ENCODE assay signal across 8 cellular contexts in the genomic region with DNA sequence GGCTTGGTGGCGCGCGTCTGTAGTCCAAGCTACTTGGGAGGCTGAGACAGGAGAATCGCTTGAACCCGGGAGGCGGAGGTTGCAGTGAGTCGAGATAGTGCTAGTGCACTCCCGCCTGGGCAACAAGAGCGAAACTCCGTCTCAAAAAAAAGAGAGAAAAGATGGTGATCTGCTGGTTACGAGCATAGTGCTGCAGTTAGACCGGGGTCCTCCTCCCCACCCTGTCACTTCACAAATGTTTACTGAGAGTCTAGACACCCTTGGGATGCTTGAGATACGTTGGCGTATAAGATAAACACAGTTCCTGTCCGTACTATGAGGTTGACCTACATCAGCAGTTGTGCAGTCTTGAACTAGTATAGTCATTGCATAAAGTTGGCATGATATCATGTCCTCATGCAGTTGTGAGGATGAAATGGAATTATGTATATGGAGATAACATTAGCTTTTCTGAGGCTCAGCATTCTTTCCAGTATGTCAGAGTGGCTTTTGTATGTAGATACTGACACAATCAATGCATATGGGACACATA. TPM values are rescaled to one million over a fixed set of nuclear protein-coding genes. Genes with fewer than 3 reads are reported as not detected.
DNase-seq lines count a peak whose midpoint lies in the region; ATAC-seq and TF ChIP-seq lines count a peak whose summit lies in the region.

No MANE protein-coding gene starts in this region.

- no peak overlapping the region for H2BK5ac ChIP-seq in trophoblast cell (ENCODE audit: low read depth, low read length, poor library complexity)

- DNase-seq in GM06990 (ENCODE audit: extremely low read depth, insufficient read length) (no peak), SJCRH30 (no peak), esophagus squamous epithelium (lab: John Stamatoyannopoulos, UW) (no peak), trophoblast cell (peak in 1 of 2 donors; percentile 12), midbrain (lab: John Stamatoyannopoulos, UW) (no peak), NCI-H748 (lab: John Stamatoyannopoulos, UW; ENCODE audit: unreplicated experiment) (no peak), hippocampal formation (lab: John Stamatoyannopoulos, UW) (no peak), left colon (no peak)

- no peaks in the 10 kb centered on the region for H3K9me3 ChIP-seq in SJCRH30 (replicated peaks)
- H3K9me3 ChIP-seq in esophagus squamous epithelium = no peaks in the 10 kb centered on the region
- no peaks in the 10 kb centered on the region for H3K9me3 ChIP-seq in trophoblast cell (ENCODE audit: insufficient read depth, low read depth, low read length)

- H3K4ac ChIP-seq in trophoblast cell (ENCODE audit: low read depth, low read length) = peak overlapping the region; percentile 30

- intact Hi-C loops in esophagus squamous epithelium (cut with DNase I) (no loop called here), left colon (cut with DNase I, micrococcal nuclease) (no loop called here)

- H3K36me3 ChIP-seq in GM06990 (ENCODE audit: control insufficient read depth, insufficient read depth, low read length) (peaks cover 6% of the 10 kb centered on the region; the same call in 1 of the 2 replicates), SJCRH30 (peaks cover 4% of the 10 kb centered on the region; the same call in 1 of the 2 replicates), esophagus squamous epithelium (peaks cover 0 to 18% (median 9%) of the 10 kb centered on the region in 3 donors), trophoblast cell (ENCODE audit: control insufficient read depth in 1 of 2, insufficient read depth in 2 of 2, low read length in 2 of 2) (peaks cover 9 to 10% of the 10 kb centered on the region in 2 experiments)

- H2AK5ac ChIP-seq in trophoblast cell (ENCODE audit: low read length) = no peak overlapping the region

- H3K23ac ChIP-seq in trophoblast cell (ENCODE audit: low read length) = no peak overlapping the region

- H2BK120ac ChIP-seq in trophoblast cell (ENCODE audit: insufficient read depth, low read length, poor library complexity) = peak overlapping the region; percentile 40

- peak overlapping the region; percentile 87 for H4K12ac ChIP-seq in trophoblast cell (ENCODE audit: low read depth, low read length)

- no peak overlapping the region for H3K9ac ChIP-seq in trophoblast cell (ENCODE audit: low read length)

- H4K8ac ChIP-seq in trophoblast cell (ENCODE audit: low read depth, low read length) = peak overlapping the region; percentile 92

- WGBS in esophagus squamous epithelium, 2 donors = 15 to 26% methylated on average over 10 to 15 of the region's 15 CpGs
- WGBS in trophoblast cell (ENCODE audit: extremely low coverage, insufficient coverage, insufficient read length) = no CpG with 5 or more reads among the region's 15 CpGs

- H3K4me1 ChIP-seq in SJCRH30 (no peaks in the 10 kb centered on the region), esophagus squamous epithelium (peaks cover 15 to 38% (median 19%) of the 10 kb centered on the region in 3 donors), trophoblast cell (ENCODE audit: control insufficient read depth in 1 of 2, insufficient read depth in 2 of 2, low read length in 2 of 2) (peaks cover 5% of the 10 kb centered on the region in 2 experiments)

- H3K27ac ChIP-seq in SJCRH30 (no peak overlapping the region; the same call in 1 of the 2 replicates), esophagus squamous epithelium (peak overlapping the region; percentile 83 to 94 (median 92)), trophoblast cell (ENCODE audit: low read depth, low read length) (no peak overlapping the region)

- H4K91ac ChIP-seq in trophoblast cell (ENCODE audit: low read depth, low read length) = peak overlapping the region; percentile 72

- H3K27me3 ChIP-seq in GM06990 (replicated peaks; ENCODE audit: control insufficient read depth, insufficient read depth, low read length) (no peaks in the 10 kb centered on the region), SJCRH30 (no peaks in the 10 kb centered on the region), esophagus squamous epithelium (no peaks in the 10 kb centered on the region), trophoblast cell (ENCODE audit: insufficient read depth, low read length) (no peaks in the 10 kb centered on the region)

- TF ChIP-seq CTCF in GM06990 (IDR thresholded peaks at IDR 0.05; ENCODE audit: insufficient read depth, low read length, poor library complexity, severe bottlenecking) = no peak
- no peak for TF ChIP-seq CTCF in esophagus squamous epithelium (IDR thresholded peaks at IDR 0.05)

- H3K79me2 ChIP-seq in trophoblast cell (ENCODE audit: control insufficient read depth, insufficient read depth, low read length, poor library complexity) = peaks cover 7% of the 10 kb centered on the region

- peak overlapping the region; percentile 78 for H3K4me2 ChIP-seq in trophoblast cell (ENCODE audit: low read length)

- H3K18ac ChIP-seq in trophoblast cell (ENCODE audit: low read length) = peak overlapping the region; percentile 21

- ATAC-seq in left colon = no peak

- no peak overlapping the region for H2AFZ ChIP-seq in trophoblast cell (ENCODE audit: insufficient read depth, low read length, poor library complexity)

- TF ChIP-seq POLR2A in esophagus squamous epithelium (IDR thresholded peaks at IDR 0.05) = no peak

- peak overlapping the region; percentile 66 for H3K4me3 ChIP-seq in GM06990 (replicated peaks; ENCODE audit: low read depth, low read length)
- peak overlapping the region; percentile 78 for H3K4me3 ChIP-seq in SJCRH30
- peak overlapping the region; percentile 81 to 100 (median 87) for H3K4me3 ChIP-seq in esophagus squamous epithelium
- peak overlapping the region; percentile 81 for H3K4me3 ChIP-seq in trophoblast cell (ENCODE audit: low read depth, low read length)

- no peak overlapping the region for H2BK12ac ChIP-seq in trophoblast cell (ENCODE audit: low read length)

- H3K14ac ChIP-seq in trophoblast cell (ENCODE audit: low read length) = peak overlapping the region; percentile 60

- peaks cover 6% of the 10 kb centered on the region for H3K79me1 ChIP-seq in trophoblast cell (ENCODE audit: low read length)

RNA-seq across cellular contexts. Expression of a gene that starts 0.8 kb away (rescaled TPM):
- total RNA-seq in SJCRH30 (2014; rRNA removed; shearing (Covaris generic)) = 10.1 and 11.5 TPM in 2 replicates
- total RNA-seq in esophagus squamous epithelium (10 to 100 TPM; 13.9 to 20.4 (median 16.6) TPM), left colon (10 to 100 TPM; 39.5 to 44.1 TPM)
- polyA plus RNA-seq in trophoblast cell (2013) = 13.5 and 14.1 TPM in 2 replicates

RNA-seq across cellular contexts. Expression of a gene that starts 0.9 kb away (rescaled TPM):
- total RNA-seq in SJCRH30 (2014; rRNA removed; shearing (Covaris generic)) = 17.2 and 20.2 TPM in 2 replicates
- total RNA-seq in esophagus squamous epithelium (10 to 100 TPM in 3 of 4 donors, 1 to 10 TPM in 1; 9.2 to 16.8 (median 10.8) TPM), left colon (10 to 100 TPM; 15.7 to 19.7 TPM)
- 17.1 and 17.6 TPM in 2 replicates for polyA plus RNA-seq in trophoblast cell (2013)

Comparison
In these comparisons a context has a peak if more than half of its experiments do, and no peak if none do; other contexts are left out.
1. H3K27ac ChIP-seq: peak in esophagus squamous epithelium (4 of 4); none in SJCRH30 (single experiment) and trophoblast cell (single experiment).
2. Peak in every context shown above with its lines, with median percentiles within 50 percentile points of each other: H3K4me3 ChIP-seq.